Comparison of ENCODE assay signal across 1 cellular context in the genomic region with DNA sequence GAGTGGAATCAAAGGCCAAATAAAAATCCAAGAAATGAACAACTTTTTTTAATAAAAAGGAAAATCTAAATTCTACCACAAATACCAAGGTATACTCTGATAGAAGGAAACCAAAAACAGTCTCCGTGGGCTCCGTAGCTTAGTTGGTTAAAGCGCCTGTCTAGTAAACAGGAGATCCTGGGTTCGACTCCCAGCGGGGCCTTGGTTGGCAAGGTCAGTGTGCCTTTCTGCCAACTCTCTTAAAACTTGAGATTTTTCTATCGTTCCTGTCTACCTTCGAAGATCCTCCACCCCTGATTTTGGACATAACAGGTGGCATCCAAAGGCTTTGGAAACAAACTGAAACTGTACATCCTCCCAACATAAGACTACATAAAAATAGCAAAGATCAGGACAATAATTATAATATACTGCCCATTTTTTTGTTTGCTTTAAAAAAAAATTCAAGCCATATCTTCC.
A peak's percentile ranks its signal among the peaks of the same experiment; 100 is the strongest.
TF ChIP-seq lines count a peak whose summit lies in the region.

No MANE protein-coding gene starts in this region.

TF ChIP-seq in HepG2, 621 proteins besides CTCF, POLR2A, EP300 and RAD21 (continued from another document):
- TF ChIP-seq, protein P1, sequence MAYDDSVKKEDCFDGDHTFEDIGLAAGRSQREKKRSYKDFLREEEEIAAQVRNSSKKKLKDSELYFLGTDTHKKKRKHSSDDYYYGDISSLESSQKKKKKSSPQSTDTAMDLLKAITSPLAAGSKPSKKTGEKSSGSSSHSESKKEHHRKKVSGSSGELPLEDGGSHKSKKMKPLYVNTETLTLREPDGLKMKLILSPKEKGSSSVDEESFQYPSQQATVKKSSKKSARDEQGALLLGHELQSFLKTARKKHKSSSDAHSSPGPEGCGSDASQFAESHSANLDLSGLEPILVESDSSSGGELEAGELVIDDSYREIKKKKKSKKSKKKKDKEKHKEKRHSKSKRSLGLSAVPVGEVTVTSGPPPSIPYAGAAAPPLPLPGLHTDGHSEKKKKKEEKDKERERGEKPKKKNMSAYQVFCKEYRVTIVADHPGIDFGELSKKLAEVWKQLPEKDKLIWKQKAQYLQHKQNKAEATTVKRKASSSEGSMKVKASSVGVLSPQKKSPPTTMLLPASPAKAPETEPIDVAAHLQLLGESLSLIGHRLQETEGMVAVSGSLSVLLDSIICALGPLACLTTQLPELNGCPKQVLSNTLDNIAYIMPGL (CRISPR knock-in tag; IDR thresholded peaks at IDR 0.05; ENCODE audit: borderline replicate concordance in 1 of 2, low read depth in 1 of 2) = 0 out of 4 replicates have a peak, but pooled peaks of 1 of the 2 experiments have one; percentile 40
- no peak for TF ChIP-seq CREB1 (IDR thresholded peaks at IDR 0.05)
- TF ChIP-seq CREB1 (CRISPR knock-in tag; IDR thresholded peaks at IDR 0.05) = no peak
- TF ChIP-seq PRDM4 (CRISPR knock-in tag; IDR thresholded peaks at IDR 0.05; ENCODE audit: borderline replicate concordance) = no peak
- TF ChIP-seq CHD2 (IDR thresholded peaks at IDR 0.05; ENCODE audit: low read depth, low read length) = no peak
- TF ChIP-seq XRCC5 (optimal IDR thresholded peaks at IDR 0.05; ENCODE audit: low read length) = no peak
- TF ChIP-seq SNRNP70 (IDR thresholded peaks at IDR 0.05; ENCODE audit: low read depth, low read length) = no peak
- no peak for TF ChIP-seq ZNF567 (CRISPR knock-in tag; IDR thresholded peaks at IDR 0.05; ENCODE audit: borderline replicate concordance)
- no peak for TF ChIP-seq CEBPB (IDR thresholded peaks at IDR 0.05; ENCODE audit: borderline replicate concordance, low read depth, low read length)
- TF ChIP-seq HNF4A (CRISPR knock-in tag; IDR thresholded peaks at IDR 0.05) = no peak
- no peak for TF ChIP-seq BRCA1 (CRISPR knock-in tag; IDR thresholded peaks at IDR 0.05)
- TF ChIP-seq ZFAT (CRISPR knock-in tag; conservative IDR thresholded peaks at IDR 0.05) = no peak
- no peak for TF ChIP-seq ZNF362 (CRISPR knock-in tag; IDR thresholded peaks at IDR 0.05; ENCODE audit: borderline replicate concordance)
- TF ChIP-seq KDM4B (CRISPR knock-in tag; IDR thresholded peaks at IDR 0.05) = no peak
- TF ChIP-seq TFE3 (CRISPR knock-in tag; IDR thresholded peaks at IDR 0.05) = no peak
- TF ChIP-seq ZC3H13 (CRISPR knock-in tag; IDR thresholded peaks at IDR 0.05) = no peak
- TF ChIP-seq PAXIP1 (CRISPR knock-in tag; conservative IDR thresholded peaks at IDR 0.05) = no peak
- TF ChIP-seq WIZ (CRISPR knock-in tag; IDR thresholded peaks at IDR 0.05) = no peak
- no peak for TF ChIP-seq ZNF430 (CRISPR knock-in tag; IDR thresholded peaks at IDR 0.05)
- no peak for TF ChIP-seq ZNF275 (CRISPR knock-in tag; IDR thresholded peaks at IDR 0.05; ENCODE audit: borderline replicate concordance)
TF ChIP-seq in HepG2: peak in this region for 3.
